Comparison of ENCODE assay signal across 8 cellular contexts in genomic region chr13:30615851-30616311, GRCh38. TPM values are rescaled to one million over a fixed set of nuclear protein-coding genes. Genes with fewer than 3 reads are reported as not detected.
DNase-seq lines count a peak whose midpoint lies in the region; ATAC-seq, FAIRE-seq and TF ChIP-seq lines count a peak whose summit lies in the region.

No MANE protein-coding gene starts in this region.

- H3K4me3 Mint-ChIP-seq in natural killer cell treated with Interleukin-12 subunit alpha and Interleukin-12 subunit beta and Interleukin-15 and Interleukin-18, amount 100 ng/mL, for 72 hours: no peak overlapping the region

- no peak overlapping the region for H3K56ac ChIP-seq in H1 (replicated peaks; ENCODE audit: insufficient read length, low read depth, low read length)

- POLR2A ChIA-PET in H1 (lab: Charles Lee; ENCODE audit: partially characterized antibody): interaction anchor here (0.6 to 2.3 kb wide), 6 partner anchors 12 to 184 kb away, joined by 3 to 8 read pairs (median 3); partner anchors contain the start of gene HMGB1

- peaks cover 8 to 11% of the 10 kb centered on the region in 2 donors for H3K4me1 Mint-ChIP-seq in natural killer cell treated with Interleukin-12 subunit alpha and Interleukin-12 subunit beta and Interleukin-15 and Interleukin-18, amount 100 ng/mL, for 72 hours (ENCODE audit: low read depth in 2 of 2)

- no peak for TF ChIP-seq CTCF in GM12875 (IDR thresholded peaks at IDR 0.05; ENCODE audit: borderline replicate concordance, insufficient read depth, low read depth, low read length)
- no peak for TF ChIP-seq CTCF in H1 (IDR thresholded peaks at IDR 0.05; ENCODE audit: control extremely low read depth in 1 of 3, insufficient read depth in 1 of 3, low read depth in 1 of 3, low read length in 3 of 3)
- no peak for TF ChIP-seq CTCF in neutrophil (IDR thresholded peaks at IDR 0.05)

- H4K5ac ChIP-seq in H1 (ENCODE audit: insufficient read length, low read depth, low read length): peak overlapping the region; percentile 94

- no peak overlapping the region for H2BK5ac ChIP-seq in H1 (ENCODE audit: low read depth, low read length)

- H3K27ac ChIP-seq in H1 (ENCODE audit: low read depth, low read length): no peak overlapping the region
- H3K27ac ChIP-seq in neutrophil: peak overlapping the region; percentile 96

- H3K4me2 ChIP-seq in H1 (ENCODE audit: insufficient read depth in 1 of 2, low read depth in 2 of 2, low read length in 2 of 2): peak overlapping the region; percentile 84 to 91

- H3K9me3 Mint-ChIP-seq in natural killer cell treated with Interleukin-12 subunit alpha and Interleukin-12 subunit beta and Interleukin-15 and Interleukin-18, amount 100 ng/mL, for 72 hours: no peaks in the 10 kb centered on the region

- H3K23ac ChIP-seq in H1 (ENCODE audit: insufficient read length): no peak overlapping the region

- H3K23me2 ChIP-seq in H1 (ENCODE audit: low read depth, low read length): peaks cover 13% of the 10 kb centered on the region

- no peak overlapping the region; the same call in 1 of the 2 replicates for H3K18ac ChIP-seq in H1 (ENCODE audit: extremely low read depth, low read length)

- H4K20me1 ChIP-seq in H1 (replicated peaks in 1 of 2; ENCODE audit: control insufficient read depth in 1 of 2, insufficient read depth in 2 of 2, low read length in 2 of 2): peaks cover 0 to 5% of the 10 kb centered on the region in 2 experiments

- no peak overlapping the region for H3K14ac ChIP-seq in H1 (ENCODE audit: insufficient read length)

- no peak overlapping the region for H4K91ac ChIP-seq in H1 (replicated peaks; ENCODE audit: insufficient read length, low read length)

- H2BK120ac ChIP-seq in H1 (replicated peaks; ENCODE audit: low read depth, low read length): no peak overlapping the region

- peak overlapping the region in 1 of 4 experiments; percentile 44; a peak in 1 of 7 replicates for H3K9ac ChIP-seq in H1 (replicated peaks in 1 of 4; ENCODE audit: extremely low read depth in 1 of 4, low read depth in 3 of 4, low read length in 3 of 4)

- no peak for FAIRE-seq in H1 (lab: Jason Lieb, UNC)

- TF ChIP-seq EP300 in H1 (IDR thresholded peaks at IDR 0.05; ENCODE audit: borderline replicate concordance in 1 of 2, low read depth in 2 of 2, low read length in 2 of 2): no peak

- no peaks in the 10 kb centered on the region for H3K9me3 ChIP-seq in H1 (ENCODE audit: insufficient read depth in 2 of 2, low read depth in 1 of 2, low read length in 1 of 2)
- no peaks in the 10 kb centered on the region for H3K9me3 ChIP-seq in neutrophil

- no peak overlapping the region for H2BK15ac ChIP-seq in H1 (ENCODE audit: low read length)

- H4K8ac ChIP-seq in H1 (ENCODE audit: extremely low read depth, insufficient read depth, low read length): no peak overlapping the region

- no peak overlapping the region for H3K4ac ChIP-seq in H1 (replicated peaks; ENCODE audit: insufficient read length, low read depth, low read length)

- no peak overlapping the region for H3K27ac Mint-ChIP-seq in natural killer cell treated with Interleukin-12 subunit alpha and Interleukin-12 subunit beta and Interleukin-15 and Interleukin-18, amount 100 ng/mL, for 72 hours

- 0 out of 7 replicates have a peak, but pooled peaks cover 0 to 3% (median 1%) of the 10 kb centered on the region in 4 experiments for H3K4me1 ChIP-seq in H1 (replicated peaks in 1 of 4; ENCODE audit: control insufficient read depth in 3 of 4, insufficient read depth in 4 of 4, low read length in 3 of 4)
- H3K4me1 ChIP-seq in neutrophil (ENCODE audit: control insufficient read depth in 1 of 2, insufficient read depth in 1 of 2, low read depth in 1 of 2, low read length in 1 of 2): peaks cover 34 to 41% of the 10 kb centered on the region in 2 experiments

- TF ChIP-seq POLR2A in H1 (IDR thresholded peaks at IDR 0.05; ENCODE audit: control extremely low read depth in 1 of 2, low read depth in 2 of 2, low read length in 2 of 2): no peak

- H3K4me3 ChIP-seq in GM12875 (ENCODE audit: low read depth, low read length) (peak overlapping the region; percentile 86), H1 (ENCODE audit: extremely low read depth in 1 of 4, insufficient read depth in 2 of 4, low read depth in 3 of 4, low read length in 4 of 4) (peak overlapping the region; percentile 10 to 97 (median 94); a peak in 6 of 8 replicates), neutrophil (ENCODE audit: low read depth in 1 of 2, low read length in 1 of 2) (peak overlapping the region; percentile 90 to 98)

- H3K79me1 ChIP-seq in H1 (ENCODE audit: low read depth, low read length): no peaks in the 10 kb centered on the region

- H3K79me2 ChIP-seq in H1 (ENCODE audit: control insufficient read depth in 1 of 2, insufficient read depth in 2 of 2, low read length in 2 of 2): peaks cover 16 to 61% of the 10 kb centered on the region in 2 experiments

- H3K36me3 ChIP-seq in H1 (ENCODE audit: control insufficient read depth in 2 of 4, insufficient read depth in 4 of 4, low read length in 3 of 4) (no peaks in the 10 kb centered on the region), neutrophil (no peaks in the 10 kb centered on the region)

- H3K27me3 Mint-ChIP-seq in natural killer cell treated with Interleukin-12 subunit alpha and Interleukin-12 subunit beta and Interleukin-15 and Interleukin-18, amount 100 ng/mL, for 72 hours: no peaks in the 10 kb centered on the region

- no peak for ATAC-seq in natural killer cell treated with Interleukin-12 subunit alpha and Interleukin-12 subunit beta and Interleukin-15 and Interleukin-18, amount 100 ng/mL, for 72 hours
- no peak for ATAC-seq in GM19397 (IDR thresholded peaks at IDR 0.05; ENCODE audit: unreplicated experiment)

- H2AFZ ChIP-seq in H1 (ENCODE audit: low read length): no peak overlapping the region

- no peak overlapping the region for H2AK5ac ChIP-seq in H1 (ENCODE audit: low read depth, low read length)

- no peaks in the 10 kb centered on the region for H3K27me3 ChIP-seq in H1 (replicated peaks in 1 of 4; ENCODE audit: control insufficient read depth in 3 of 4, extremely low read depth in 1 of 4, insufficient read depth in 3 of 4, low read length in 3 of 4)
- no peaks in the 10 kb centered on the region for H3K27me3 ChIP-seq in neutrophil

- TF ChIP-seq RAD21 in H1 (IDR thresholded peaks at IDR 0.05 in 1 of 2, conservative IDR thresholded peaks at IDR 0.05 in 1 of 2; ENCODE audit: low read depth in 2 of 2, low read length in 2 of 2): no peak

- H2BK20ac ChIP-seq in H1 (ENCODE audit: low read length): no peak overlapping the region

- 61% methylated on average over 7 of the region's 7 CpGs; no CpG with 5 or more reads in 1 of the 2 experiments for WGBS in H1 (ENCODE audit: extremely low coverage in 1 of 2, insufficient coverage in 1 of 2, insufficient read length in 1 of 2, insufficient replicate concordance in 2 of 2, low coverage in 1 of 2, low lambda C conversion rate in 2 of 2, missing lambda C conversion rate in 1 of 2), 2 experiments

- H2BK12ac ChIP-seq in H1 (ENCODE audit: low read depth, low read length): no peak overlapping the region

- no peaks in the 10 kb centered on the region for H3K36me3 Mint-ChIP-seq in natural killer cell treated with Interleukin-12 subunit alpha and Interleukin-12 subunit beta and Interleukin-15 and Interleukin-18, amount 100 ng/mL, for 72 hours

- DNase-seq in NCI-H748 treated with DMSO at 0.1 percent for 48 hours (lab: John Stamatoyannopoulos, UW): peak; percentile 70
- no peak for DNase-seq in H1 (ENCODE audit: low read depth in 1 of 2, low spot score in 2 of 2)
- DNase-seq in NK-92 treated with Interleukin-12 subunit alpha and Interleukin-12 subunit beta, amount 100 ng/mL, for 24 hours (lab: John Stamatoyannopoulos, UW): no peak
- no peak for DNase-seq in natural killer cell treated with Interleukin-12 subunit alpha and Interleukin-12 subunit beta and Interleukin-15 and Interleukin-18, amount 100 ng/mL, for 72 hours (ENCODE audit: low spot score)
- DNase-seq in activated gamma-delta T cell (lab: John Stamatoyannopoulos, UW): no peak

- CTCF ChIA-PET in H1 (lab: Charles Lee; ENCODE audit: partially characterized antibody): no interaction called here

TF ChIP-seq in H1, 55 proteins besides CTCF, POLR2A, EP300 and RAD21:
- TF ChIP-seq CEBPB (IDR thresholded peaks at IDR 0.05; ENCODE audit: low read depth, low read length) (no peak), BCL11A (IDR thresholded peaks at IDR 0.05; ENCODE audit: low read depth in 2 of 2, low read length in 2 of 2) (no peak), HDAC6 (IDR thresholded peaks at IDR 0.05; ENCODE audit: low read depth, low read length) (no peak), KDM5A (IDR thresholded peaks at IDR 0.05; ENCODE audit: low read length) (no peak)
TF ChIP-seq in H1: peak in this region for 0.

RNA-seq across cellular contexts. Expression of gene USPL1, which starts 1.8 kb away (rescaled TPM):
- 17.1 and 18.4 TPM in 2 replicates for total RNA-seq in H1 (2021; fragmentation: NEBNext Ultra II Directional; extraction: Animal tissue kit (Norgen Biotek cat#: 25700))
- 3.8 and 6.3 TPM in 2 replicates for polyA plus RNA-seq in H1 (2011; rRNA removed)
- 8.7 TPM for polyA plus RNA-seq in H1 (2011; cell fraction: cytosol; rRNA removed)
- polyA plus RNA-seq in H1 (2011; cell fraction: nucleus; rRNA removed): 7.2 TPM
- polyA plus RNA-seq in H1 (2012, experiment 1 of 2): 7.7 to 13.1 TPM (median 9.5 TPM) in 4 replicates
- polyA plus RNA-seq in H1 (2012, experiment 2 of 2): 0.96 TPM
- polyA plus RNA-seq in H1 (2013, experiment 1 of 2): 10.8 TPM
- 11.3 TPM for polyA plus RNA-seq in H1 (2013, experiment 2 of 2)
- polyA minus RNA-seq in H1 (2011; rRNA and poly(A)+ RNA removed): 9.0 and 12.9 TPM in 2 replicates
- polyA minus RNA-seq in H1 (2011; cell fraction: cytosol; rRNA and poly(A)+ RNA removed): 8.4 TPM
- 20.0 TPM for polyA minus RNA-seq in H1 (2011; cell fraction: nucleus; rRNA and poly(A)+ RNA removed)
- 10 to 100 TPM; 18.6 to 25.6 TPM for total RNA-seq in natural killer cell treated with Interleukin-12 subunit alpha and Interleukin-12 subunit beta and Interleukin-15 and Interleukin-18, amount 100 ng/mL, for 72 hours
